In genomic region chr19:4380254-4380727, GRCh38 we compare ENCODE assay signal across 8 cellular contexts. TPM values are rescaled to one million over a fixed set of nuclear protein-coding genes. Genes with fewer than 3 reads are reported as not detected.
DNase-seq lines count a peak whose midpoint lies in the region; ATAC-seq and TF ChIP-seq lines count a peak whose summit lies in the region.

No MANE protein-coding gene starts in this region.

- H2AFZ ChIP-seq in HCT116 (ENCODE audit: low read depth, low read length, poor library complexity, severe bottlenecking) = no peak overlapping the region

- DNase-seq in HCT116 (ENCODE audit: low read depth, low spot score) (no peak), heart left ventricle (peak; percentile 61 to 83 (median 70)), LoVo (ENCODE audit: low spot score) (no peak), ureter (ENCODE audit: low spot score) (no peak)
- peak; percentile 53 for DNase-seq in activated T-cell treated with anti-CD3 and anti-CD28 coated beads, Interleukin-2, amount 50 U/mL, for 4 hours
- DNase-seq in stimulated activated CD4-positive, alpha-beta T cell treated with anti-CD3 and anti-CD28 coated beads, Interleukin-4, amount 100 ng/mL, for 24 hours = peak; percentile 32

- no peak overlapping the region for H3K9ac ChIP-seq in HCT116 (ENCODE audit: low read length)

- no peaks in the 10 kb centered on the region for H3K36me3 Mint-ChIP-seq in activated T-cell treated with anti-CD3 and anti-CD28 coated beads, Interleukin-2, amount 50 U/mL, for 4 hours (ENCODE audit: insufficient read depth)

- H3K9me3 ChIP-seq in HCT116 (ENCODE audit: control insufficient read depth in 1 of 2, insufficient read depth in 1 of 2, low read depth in 1 of 2, low read length in 2 of 2) (no peaks in the 10 kb centered on the region), heart left ventricle (no peaks in the 10 kb centered on the region)

- TF ChIP-seq POLR2A in HCT116 (IDR thresholded peaks at IDR 0.05; ENCODE audit: borderline replicate concordance, extremely low read depth, insufficient read depth, insufficient read length) (no peak), heart left ventricle (IDR thresholded peaks at IDR 0.05) (no peak)

- H3K79me2 ChIP-seq in HCT116 (ENCODE audit: insufficient read depth, low read length) = peaks cover 80% of the 10 kb centered on the region

- POLR2A ChIA-PET in HCT116 (lab: Charles Lee) = interaction anchor here (0.9 to 1.2 kb wide), 2 partner anchors 10 to 38 kb away, joined by 3 read pairs; no protein-coding TSS in a partner anchor

- no peaks in the 10 kb centered on the region for H3K27me3 Mint-ChIP-seq in activated T-cell treated with anti-CD3 and anti-CD28 coated beads, Interleukin-2, amount 50 U/mL, for 4 hours (ENCODE audit: low read depth)

- H3K4me1 ChIP-seq in HCT116 (ENCODE audit: control insufficient read depth in 1 of 2, insufficient read depth in 2 of 2, low read length in 2 of 2) = peaks cover 49 to 60% of the 10 kb centered on the region in 2 experiments
- peaks cover 4 to 53% (median 41%) of the 10 kb centered on the region in 12 donors for H3K4me1 ChIP-seq in heart left ventricle

- H4K20me1 ChIP-seq in HCT116 (ENCODE audit: insufficient read depth) = peaks cover 3% of the 10 kb centered on the region; the same call in 1 of the 2 replicates

- RAD21 ChIA-PET in HCT116 (lab: Charles Lee; ENCODE audit: low non-redundant PET in 1 of 2, low total read pairs in 2 of 2, uncharacterized antibody in 2 of 2, unreplicated experiment in 2 of 2) = no interaction called here

- H3K27ac ChIP-seq in HCT116 (ENCODE audit: low read depth, low read length) = peak overlapping the region; percentile 37; the same call in 1 of the 2 replicates
- H3K27ac ChIP-seq in heart left ventricle = peak overlapping the region; percentile 7 to 85 (median 70)

- H3K9me2 ChIP-seq in HCT116 (ENCODE audit: insufficient read depth) = no peaks in the 10 kb centered on the region

- H3K36me3 ChIP-seq in HCT116 (ENCODE audit: control insufficient read depth in 1 of 2, insufficient read depth in 2 of 2, low read length in 2 of 2) (no peaks in the 10 kb centered on the region; a peak in 2 of 4 replicates), heart left ventricle (peaks cover 0 to 28% (median 5%) of the 10 kb centered on the region in 9 donors)

- H3K4me1 Mint-ChIP-seq in activated T-cell treated with anti-CD3 and anti-CD28 coated beads, Interleukin-2, amount 50 U/mL, for 4 hours (ENCODE audit: low read depth) = peaks cover 63% of the 10 kb centered on the region

- BruUV-seq in HCT116 (replicated peaks; lab: Mats Ljungman, UMichigan) = no TSS peak

- H3K4me3 Mint-ChIP-seq in activated T-cell treated with anti-CD3 and anti-CD28 coated beads, Interleukin-2, amount 50 U/mL, for 4 hours = peak overlapping the region; percentile 68

- no peak for TF ChIP-seq RAD21 in HCT116 (IDR thresholded peaks at IDR 0.05; ENCODE audit: low read depth)

- H3K27me3 ChIP-seq in HCT116 (ENCODE audit: insufficient read depth, low read length) = no peaks in the 10 kb centered on the region
- no peaks in the 10 kb centered on the region for H3K27me3 ChIP-seq in heart left ventricle

- ATAC-seq in HCT116 (no peak), heart left ventricle (peak; percentile 60 to 88 (median 70)), HG03439 (IDR thresholded peaks at IDR 0.05; ENCODE audit: unreplicated experiment) (no peak), HG03571 (IDR thresholded peaks at IDR 0.05; ENCODE audit: unreplicated experiment) (no peak)
- ATAC-seq in activated T-cell treated with anti-CD3 and anti-CD28 coated beads, Interleukin-2, amount 50 U/mL, for 4 hours = peak; percentile 51 to 60

- TF ChIP-seq CTCF in HCT116 (IDR thresholded peaks at IDR 0.05 in 2 of 3, conservative IDR thresholded peaks at IDR 0.05 in 1 of 3; ENCODE audit: borderline replicate concordance in 1 of 3, insufficient read depth in 1 of 3, low read depth in 2 of 3, low read length in 2 of 3) (no peak), heart left ventricle (IDR thresholded peaks at IDR 0.05) (no peak)

- H3K9me3 Mint-ChIP-seq in activated T-cell treated with anti-CD3 and anti-CD28 coated beads, Interleukin-2, amount 50 U/mL, for 4 hours = no peaks in the 10 kb centered on the region

- WGBS in heart left ventricle, 4 donors = 30 to 49% (median 36%) methylated on average over 17 of the region's 17 CpGs

- H3K4me3 ChIP-seq in HCT116 (replicated peaks in 1 of 2; ENCODE audit: low read depth in 1 of 2, low read length in 2 of 2) (no peak overlapping the region), heart left ventricle (peak overlapping the region in 3 of 12 donors; percentile 1 to 25 (median 10))

- CTCF ChIA-PET in HCT116 (lab: Charles Lee) = no interaction called here

- intact Hi-C loops in HCT116 (cut with micrococcal nuclease) (no loop called here), heart left ventricle (cut with DNase I) (no loop called here)

- peak overlapping the region; percentile 50; the same call in 1 of the 2 replicates for H3K4me2 ChIP-seq in HCT116 (ENCODE audit: low read length)

TF ChIP-seq in HCT116, 20 proteins besides CTCF, POLR2A, EP300 and RAD21:
- no peak for TF ChIP-seq EGR1 (IDR thresholded peaks at IDR 0.05; ENCODE audit: low read depth)

RNA-seq across cellular contexts. Expression of gene SH3GL1, which starts 20.1 kb away (rescaled TPM):
- 86.0 TPM for total RNA-seq in HCT116 (2021; ENCODE audit: unreplicated experiment)
- 78.9 and 84.1 TPM in 2 replicates for polyA plus RNA-seq in HCT116 (2012)
- 10 to 100 TPM; 50.8 to 52.6 (median 52.2) TPM for total RNA-seq in activated T-cell treated with anti-CD3 and anti-CD28 coated beads, Interleukin-2, amount 50 U/mL, for 4 hours
- 10 to 100 TPM; 14.4 to 43.6 (median 22.2) TPM for total RNA-seq in heart left ventricle
- polyA plus RNA-seq in heart left ventricle = 10 to 100 TPM; 17.3 to 43.3 TPM
- total RNA-seq in ureter = 78.5 TPM

RNA-seq across cellular contexts. Expression of gene CHAF1A, which starts 22.1 kb away (rescaled TPM):
- total RNA-seq in HCT116 (2021; ENCODE audit: unreplicated experiment) (69.9 TPM), heart left ventricle (10 to 100 TPM in 1 of 9 donors, 1 to 10 TPM in 8; 3.0 to 10.7 (median 5.5) TPM), ureter (23.0 TPM)
- polyA plus RNA-seq in HCT116 (2012) = 31.9 and 32.2 TPM in 2 replicates
- 10 to 100 TPM; 59.1 to 81.0 (median 64.3) TPM for total RNA-seq in activated T-cell treated with anti-CD3 and anti-CD28 coated beads, Interleukin-2, amount 50 U/mL, for 4 hours
- polyA plus RNA-seq in heart left ventricle = 1 to 10 TPM; 2.9 to 5.6 TPM

RNA-seq across cellular contexts. Expression of gene MPND, which starts 36.9 kb away (rescaled TPM):
- total RNA-seq in HCT116 (2021; ENCODE audit: unreplicated experiment) (24.3 TPM), heart left ventricle (10 to 100 TPM in 7 of 9 donors, 1 to 10 TPM in 2; 8.2 to 23.7 (median 19.0) TPM), ureter (30.6 TPM)
- polyA plus RNA-seq in HCT116 (2012) = 22.9 and 27.3 TPM in 2 replicates
- 10 to 100 TPM; 16.0 to 18.6 (median 18.1) TPM for total RNA-seq in activated T-cell treated with anti-CD3 and anti-CD28 coated beads, Interleukin-2, amount 50 U/mL, for 4 hours
- 10 to 100 TPM; 14.4 to 21.9 TPM for polyA plus RNA-seq in heart left ventricle

RNA-seq across cellular contexts. Expression of gene STAP2, which starts 41.7 kb away (rescaled TPM):
- total RNA-seq in HCT116 (2021; ENCODE audit: unreplicated experiment) (2.1 TPM), heart left ventricle (10 to 100 TPM in 1 of 9 donors, 1 to 10 TPM in 6, under 1 TPM in 2; 0.67 to 14.2 (median 2.1) TPM), ureter (66.8 TPM)
- 2.4 and 2.5 TPM in 2 replicates for polyA plus RNA-seq in HCT116 (2012)
- total RNA-seq in activated T-cell treated with anti-CD3 and anti-CD28 coated beads, Interleukin-2, amount 50 U/mL, for 4 hours = 10 to 100 TPM; 11.1 to 13.2 (median 12.8) TPM
- 1 to 10 TPM; 1.1 to 1.9 TPM for polyA plus RNA-seq in heart left ventricle

Comparison
In these comparisons a context has a peak if more than half of its experiments do, and no peak if none do; other contexts are left out.
1. ATAC-seq: peak in activated T-cell treated with anti-CD3 and anti-CD28 coated beads, Interleukin-2, amount 50 U/mL, for 4 hours (2 of 2) and heart left ventricle (4 of 4); none in HCT116 (single experiment), HG03439 (single experiment) and HG03571 (single experiment).
2. DNase-seq: peak in activated T-cell treated with anti-CD3 and anti-CD28 coated beads, Interleukin-2, amount 50 U/mL, for 4 hours (single experiment), heart left ventricle (5 of 5) and stimulated activated CD4-positive, alpha-beta T cell treated with anti-CD3 and anti-CD28 coated beads, Interleukin-4, amount 100 ng/mL, for 24 hours (single experiment); none in HCT116 (single experiment), LoVo (single experiment) and ureter (single experiment).